Comparison of ENCODE assay signal across 17 cellular contexts in the genomic region with DNA sequence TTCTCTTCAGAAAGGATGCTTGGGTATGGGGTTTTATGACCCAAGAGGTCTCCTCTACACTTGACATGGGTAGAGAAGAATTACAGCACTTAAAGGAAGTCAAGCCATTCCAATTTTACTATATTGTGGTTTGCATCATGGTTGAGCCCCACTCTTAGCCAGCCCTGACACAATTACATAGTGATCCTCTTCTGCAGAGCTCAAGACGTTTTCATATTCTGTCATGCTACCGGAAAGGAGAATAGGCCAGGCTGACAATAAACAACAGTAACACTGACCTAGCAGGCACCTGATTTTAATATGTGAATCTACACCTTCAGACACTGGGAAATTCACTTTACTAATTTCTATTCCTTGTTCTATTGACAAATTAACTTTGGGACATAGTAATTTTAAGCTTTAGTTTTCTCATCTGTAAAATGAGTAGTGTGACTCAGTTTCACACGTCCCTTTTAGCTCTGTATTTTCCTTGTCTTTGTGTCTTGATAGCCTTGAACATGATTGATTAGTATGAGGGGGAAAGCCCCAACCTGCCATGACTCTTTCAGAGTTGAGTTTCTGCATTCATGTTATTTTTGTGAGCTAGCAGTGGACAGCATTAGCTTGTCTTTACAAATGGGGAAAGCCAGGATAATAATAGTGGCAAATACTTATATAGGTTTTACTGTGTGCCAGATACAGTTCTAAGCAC.
"Had no signal": no experiment of that assay in that cellular context is flagged by ENCODE, and none has a peak within 500 bp of the region (broad histone marks: within the 10 kb centered on the region; RNA-seq: fewer than 3 reads in every experiment).

No MANE protein-coding gene starts in this region.

- H3K4me1 Mint-ChIP-seq: naive thymus-derived CD4-positive, alpha-beta T cell had no signal

- H3K9me3 Mint-ChIP-seq: type B pancreatic cell had no signal

- H3K27ac Mint-ChIP-seq: naive thymus-derived CD4-positive, alpha-beta T cell; type B pancreatic cell had no signal

- H3K4me3 Mint-ChIP-seq: naive thymus-derived CD4-positive, alpha-beta T cell; neural crest cell; type B pancreatic cell had no signal

- H3K36me3 Mint-ChIP-seq: type B pancreatic cell had no signal

- DNase-seq: effector memory CD4-positive, alpha-beta T cell; gastrocnemius medialis; islet precursor cell; mammary epithelial cell; naive thymus-derived CD4-positive, alpha-beta T cell; posterior cingulate gyrus; spleen; stimulated activated CD4-positive, alpha-beta T cell treated with anti-CD3 and anti-CD28 coated beads, Interleukin-15, amount 100 ng/mL, for 24 hours; stimulated activated CD4-positive, alpha-beta T cell treated with anti-CD3 and anti-CD28 coated beads, Interleukin-2, amount 100 ng/mL, for 24 hours; stimulated activated CD4-positive, alpha-beta T cell treated with anti-CD3 and anti-CD28 coated beads, Interleukin-4, amount 100 ng/mL, for 4 hours; stimulated activated naive CD4-positive, alpha-beta T cell; thyroid gland had no signal

- ATAC-seq: esophagus mucosa; gastrocnemius medialis; left lobe of liver; naive thymus-derived CD4-positive, alpha-beta T cell; sciatic nerve had no signal
